Comparison of ENCODE assay signal across 9 cellular contexts in genomic region chr5:154860765-154861164, GRCh38. TPM values are rescaled to one million over a fixed set of nuclear protein-coding genes. Genes with fewer than 3 reads are reported as not detected.
DNase-seq lines count a peak whose midpoint lies in the region; ATAC-seq, FAIRE-seq and TF ChIP-seq lines count a peak whose summit lies in the region.
"Had no signal": no experiment of that assay in that cellular context is flagged by ENCODE, and none has a peak within 500 bp of the region (broad histone marks: within the 10 kb centered on the region; RNA-seq: fewer than 3 reads in every experiment).

No MANE protein-coding gene starts in this region.

- ATAC-seq in PC-3 (no peak), gastrocnemius medialis (no peak), HG03175 (IDR thresholded peaks at IDR 0.05; ENCODE audit: unreplicated experiment) (no peak), HG02588 (IDR thresholded peaks at IDR 0.05; ENCODE audit: unreplicated experiment) (no peak)

- FAIRE-seq in H1 (lab: Jason Lieb, UNC): no peak
- FAIRE-seq: islet of Langerhans had no signal

- H3K14ac ChIP-seq in H1 (ENCODE audit: insufficient read length): no peak overlapping the region

- 83% methylated on average over 4 of the region's 4 CpGs; no CpG with 5 or more reads in 1 of the 2 experiments for WGBS in H1 (ENCODE audit: extremely low coverage in 1 of 2, insufficient coverage in 1 of 2, insufficient read length in 1 of 2, insufficient replicate concordance in 2 of 2, low coverage in 1 of 2, low lambda C conversion rate in 2 of 2, missing lambda C conversion rate in 1 of 2), 2 experiments

- no peaks in the 10 kb centered on the region for H3F3A ChIP-seq in PC-3 (ENCODE audit: low read length, unreplicated experiment)

- POLR2A ChIA-PET in PC-3 (lab: Charles Lee; ENCODE audit: unreplicated experiment) (no interaction called here), H1 (lab: Charles Lee; ENCODE audit: partially characterized antibody) (interaction anchor here (0.6 to 2.0 kb wide), 4 partner anchors 10 to 187 kb away, joined by 3 to 5 read pairs (median 4); partner anchors contain the start of gene FAXDC2)

- peaks cover 7% of the 10 kb centered on the region for H3K23me2 ChIP-seq in H1 (ENCODE audit: low read depth, low read length)

- intact Hi-C loops in PC-3 (cut with micrococcal nuclease) (no loop called here), gastrocnemius medialis (cut with DNase I; ENCODE audit: low total_unique reads) (loop anchor here (5.0 kb wide), 1 partner anchor 37 kb away; no protein-coding TSS in a partner anchor)

- H3K18ac ChIP-seq in H1 (ENCODE audit: extremely low read depth, low read length): no peak overlapping the region

- peaks cover 5% of the 10 kb centered on the region; the same call in 1 of the 2 replicates for H3K79me1 ChIP-seq in H1 (ENCODE audit: low read depth, low read length)

- no TSS peak for BruUV-seq in PC-3 (replicated peaks; lab: Mats Ljungman, UMichigan)

- no peak overlapping the region for H4K8ac ChIP-seq in H1 (ENCODE audit: extremely low read depth, insufficient read depth, low read length)

- H3K36me3 ChIP-seq in PC-3 (ENCODE audit: low read depth, low read length): no peaks in the 10 kb centered on the region; the same call in 1 of the 2 replicates
- H3K36me3 ChIP-seq in H1 (ENCODE audit: control insufficient read depth in 2 of 4, insufficient read depth in 4 of 4, low read length in 3 of 4): peaks cover 6 to 25% (median 18%) of the 10 kb centered on the region in 4 experiments
- peaks cover 0 to 9% of the 10 kb centered on the region in 2 donors for H3K36me3 ChIP-seq in gastrocnemius medialis

- no peak overlapping the region for H4K91ac ChIP-seq in H1 (replicated peaks; ENCODE audit: insufficient read length, low read length)

- no peak overlapping the region for H3K23ac ChIP-seq in H1 (ENCODE audit: insufficient read length)

- H2BK12ac ChIP-seq in H1 (ENCODE audit: low read depth, low read length): no peak overlapping the region

- H3K4me1 ChIP-seq in PC-3 (ENCODE audit: insufficient read depth, low read length) (peaks cover 11% of the 10 kb centered on the region; the same call in 1 of the 2 replicates), H1 (replicated peaks in 1 of 4; ENCODE audit: control insufficient read depth in 3 of 4, insufficient read depth in 4 of 4, low read length in 3 of 4) (peaks cover 0 to 9% (median 5%) of the 10 kb centered on the region in 4 experiments; a peak in 6 of 7 replicates), gastrocnemius medialis (peaks cover 42% of the 10 kb centered on the region in 2 donors)

- H3K4me2 ChIP-seq in PC-3 (ENCODE audit: low read length) (peak overlapping the region; percentile 95), H1 (ENCODE audit: insufficient read depth in 1 of 2, low read depth in 2 of 2, low read length in 2 of 2) (peak overlapping the region; percentile 83 to 92; a peak in 2 of 4 replicates)

- H3K56ac ChIP-seq in H1 (replicated peaks; ENCODE audit: insufficient read length, low read depth, low read length): no peak overlapping the region

- H3K9ac ChIP-seq in PC-3 (ENCODE audit: low read length) (no peak overlapping the region), H1 (replicated peaks in 1 of 4; ENCODE audit: extremely low read depth in 1 of 4, low read depth in 3 of 4, low read length in 3 of 4) (no peak overlapping the region)

- TF ChIP-seq EP300 in H1 (IDR thresholded peaks at IDR 0.05; ENCODE audit: borderline replicate concordance in 1 of 2, low read depth in 2 of 2, low read length in 2 of 2): no peak

- CTCF ChIA-PET in PC-3 (lab: Charles Lee) (no interaction called here), H1 (lab: Charles Lee; ENCODE audit: partially characterized antibody) (interaction anchor here (2.2 kb wide), 1 partner anchor 210 kb away, joined by 5 read pairs; no protein-coding TSS in a partner anchor)

- DNase-seq in GM12864 (ENCODE audit: low read depth) (no peak), PC-3 (no peak), H1 (ENCODE audit: low read depth in 1 of 2, low spot score in 2 of 2) (no peak), gastrocnemius medialis (no peak), foreskin melanocyte (no peak)
- no peak for DNase-seq in stimulated activated CD4-positive, alpha-beta T cell treated with anti-CD3 and anti-CD28 coated beads, Interleukin-4, amount 100 ng/mL, for 24 hours

- H4K20me1 ChIP-seq in PC-3 (ENCODE audit: low read length): no peaks in the 10 kb centered on the region
- peaks cover 3 to 7% of the 10 kb centered on the region in 2 experiments for H4K20me1 ChIP-seq in H1 (replicated peaks in 1 of 2; ENCODE audit: control insufficient read depth in 1 of 2, insufficient read depth in 2 of 2, low read length in 2 of 2)

- in situ Hi-C loops in gastrocnemius medialis (cut with MboI; ENCODE audit: low sequenced_read_pairs in 4 of 4): no loop called here

- no peak overlapping the region for H3K4ac ChIP-seq in H1 (replicated peaks; ENCODE audit: insufficient read length, low read depth, low read length)

- H2AK5ac ChIP-seq in H1 (ENCODE audit: low read depth, low read length): no peak overlapping the region

- H2BK15ac ChIP-seq in H1 (ENCODE audit: low read length): no peak overlapping the region

- H3K4me3 ChIP-seq in GM12864 (ENCODE audit: low read depth, low read length) (peak overlapping the region; percentile 89), PC-3 (ENCODE audit: low read length) (peak overlapping the region; percentile 93; the same call in 1 of the 2 replicates), H1 (ENCODE audit: extremely low read depth in 1 of 4, insufficient read depth in 2 of 4, low read depth in 3 of 4, low read length in 4 of 4) (peak overlapping the region in 1 of 4 experiments; percentile 98; a peak in 2 of 8 replicates), gastrocnemius medialis (peak overlapping the region; percentile 74 to 98 (median 92))

- H2BK5ac ChIP-seq in H1 (ENCODE audit: low read depth, low read length): no peak overlapping the region

- H2AFZ ChIP-seq in PC-3 (ENCODE audit: low read length) (no peak overlapping the region), H1 (ENCODE audit: low read length) (no peak overlapping the region)

- TF ChIP-seq CTCF in GM12864 (IDR thresholded peaks at IDR 0.05; ENCODE audit: low read depth, low read length, missing control alignments) (no peak), PC-3 (conservative IDR thresholded peaks at IDR 0.05; ENCODE audit: low read depth, low read length) (no peak), H1 (IDR thresholded peaks at IDR 0.05; ENCODE audit: control extremely low read depth in 1 of 3, insufficient read depth in 1 of 3, low read depth in 1 of 3, low read length in 3 of 3) (no peak), gastrocnemius medialis (IDR thresholded peaks at IDR 0.05 in 4 of 5, conservative IDR thresholded peaks at IDR 0.05 in 1 of 5) (no peak)

- TF ChIP-seq POLR2A in H1 (IDR thresholded peaks at IDR 0.05; ENCODE audit: control extremely low read depth in 1 of 2, low read depth in 2 of 2, low read length in 2 of 2) (no peak), gastrocnemius medialis (IDR thresholded peaks at IDR 0.05) (no peak)

- no peak overlapping the region for H2BK20ac ChIP-seq in H1 (ENCODE audit: low read length)

- no peak overlapping the region for H4K5ac ChIP-seq in H1 (ENCODE audit: insufficient read length, low read depth, low read length)

- H2BK120ac ChIP-seq in H1 (replicated peaks; ENCODE audit: low read depth, low read length): no peak overlapping the region

- H3K27ac ChIP-seq in PC-3 (ENCODE audit: low read length) (no peak overlapping the region), H1 (ENCODE audit: low read depth, low read length) (no peak overlapping the region), gastrocnemius medialis (peak overlapping the region in 3 of 4 donors; percentile 95 to 97 (median 97))

- no peak for TF ChIP-seq RAD21 in H1 (IDR thresholded peaks at IDR 0.05 in 1 of 2, conservative IDR thresholded peaks at IDR 0.05 in 1 of 2; ENCODE audit: low read depth in 2 of 2, low read length in 2 of 2)

- H3K79me2 ChIP-seq in PC-3 (ENCODE audit: low read length) (peaks cover 55% of the 10 kb centered on the region), H1 (ENCODE audit: control insufficient read depth in 1 of 2, insufficient read depth in 2 of 2, low read length in 2 of 2) (peaks cover 22 to 60% of the 10 kb centered on the region in 2 experiments)

- H3K9me3 ChIP-seq in PC-3 (ENCODE audit: low read length) (no peaks in the 10 kb centered on the region), H1 (ENCODE audit: insufficient read depth in 2 of 2, low read depth in 1 of 2, low read length in 1 of 2) (no peaks in the 10 kb centered on the region), gastrocnemius medialis (no peaks in the 10 kb centered on the region)

- no peaks in the 10 kb centered on the region for H3K27me3 ChIP-seq in PC-3 (ENCODE audit: low read length)
- H3K27me3 ChIP-seq in H1 (replicated peaks in 1 of 4; ENCODE audit: control insufficient read depth in 3 of 4, extremely low read depth in 1 of 4, insufficient read depth in 3 of 4, low read length in 3 of 4): no peaks in the 10 kb centered on the region
- no peaks in the 10 kb centered on the region for H3K27me3 ChIP-seq in gastrocnemius medialis

- no peaks in the 10 kb centered on the region for H3K9me2 ChIP-seq in PC-3 (replicated peaks; ENCODE audit: low read length)

TF ChIP-seq in H1, 55 proteins besides CTCF, POLR2A, EP300 and RAD21 (continues in another document):
- TF ChIP-seq JUND (IDR thresholded peaks at IDR 0.05; ENCODE audit: low read length): no peak

RNA-seq across cellular contexts. Expression of gene CNOT8, which starts 2.3 kb away (rescaled TPM):
- total RNA-seq in PC-3 (2014; rRNA removed) (26.2 and 34.2 TPM in 2 replicates), gastrocnemius medialis (10 to 100 TPM; 25.6 to 40.6 (median 30.5) TPM)
- 53.6 and 62.9 TPM in 2 replicates for total RNA-seq in H1 (2021; fragmentation: NEBNext Ultra II Directional; extraction: Animal tissue kit (Norgen Biotek cat#: 25700))
- polyA plus RNA-seq in H1 (2011; rRNA removed): 36.4 and 37.6 TPM in 2 replicates
- polyA plus RNA-seq in H1 (2011; cell fraction: cytosol; rRNA removed): 47.5 TPM
- polyA plus RNA-seq in H1 (2011; cell fraction: nucleus; rRNA removed): 28.9 TPM
- polyA plus RNA-seq in H1 (2012, experiment 1 of 2): 45.7 to 64.1 TPM (median 53.5 TPM) in 4 replicates
- 4.9 TPM for polyA plus RNA-seq in H1 (2012, experiment 2 of 2)
- 32.2 TPM for polyA plus RNA-seq in H1 (2013, experiment 1 of 2)
- polyA plus RNA-seq in H1 (2013, experiment 2 of 2): 35.9 TPM
- polyA minus RNA-seq in H1 (2011; rRNA and poly(A)+ RNA removed): 50.2 and 54.6 TPM in 2 replicates
- polyA minus RNA-seq in H1 (2011; cell fraction: cytosol; rRNA and poly(A)+ RNA removed): 33.5 TPM
- 20.8 TPM for polyA minus RNA-seq in H1 (2011; cell fraction: nucleus; rRNA and poly(A)+ RNA removed)

RNA-seq across cellular contexts. Expression of gene FAXDC2, which starts 10.4 kb away (rescaled TPM):
- total RNA-seq in PC-3 (2014; rRNA removed) (not detected in 2 replicates), gastrocnemius medialis (10 to 100 TPM in 1 of 4 donors, 1 to 10 TPM in 3; 4.4 to 12.5 (median 6.4) TPM)
- 3.7 and 4.8 TPM in 2 replicates for total RNA-seq in H1 (2021; fragmentation: NEBNext Ultra II Directional; extraction: Animal tissue kit (Norgen Biotek cat#: 25700))
- polyA plus RNA-seq in H1 (2011; rRNA removed): 5.9 and 8.1 TPM in 2 replicates
- polyA plus RNA-seq in H1 (2011; cell fraction: cytosol; rRNA removed): 6.0 TPM
- 10.1 TPM for polyA plus RNA-seq in H1 (2011; cell fraction: nucleus; rRNA removed)
- 4.3 to 6.8 TPM (median 5.7 TPM) in 4 replicates for polyA plus RNA-seq in H1 (2012, experiment 1 of 2)
- polyA plus RNA-seq in H1 (2012, experiment 2 of 2): 2.8 TPM
- polyA plus RNA-seq in H1 (2013, experiment 1 of 2): 5.7 TPM
- 5.5 TPM for polyA plus RNA-seq in H1 (2013, experiment 2 of 2)
- 13.6 and 13.8 TPM in 2 replicates for polyA minus RNA-seq in H1 (2011; rRNA and poly(A)+ RNA removed)
- polyA minus RNA-seq in H1 (2011; cell fraction: cytosol; rRNA and poly(A)+ RNA removed): 4.0 TPM
- polyA minus RNA-seq in H1 (2011; cell fraction: nucleus; rRNA and poly(A)+ RNA removed): 12.7 TPM

Comparison
In these comparisons a context has a peak if more than half of its experiments do, and no peak if none do; other contexts are left out.
1. H3K27ac ChIP-seq: peak in gastrocnemius medialis (3 of 4); none in PC-3 (single experiment) and H1 (single experiment).